ENCODE assay signal across 1 cellular context in the genomic region with DNA sequence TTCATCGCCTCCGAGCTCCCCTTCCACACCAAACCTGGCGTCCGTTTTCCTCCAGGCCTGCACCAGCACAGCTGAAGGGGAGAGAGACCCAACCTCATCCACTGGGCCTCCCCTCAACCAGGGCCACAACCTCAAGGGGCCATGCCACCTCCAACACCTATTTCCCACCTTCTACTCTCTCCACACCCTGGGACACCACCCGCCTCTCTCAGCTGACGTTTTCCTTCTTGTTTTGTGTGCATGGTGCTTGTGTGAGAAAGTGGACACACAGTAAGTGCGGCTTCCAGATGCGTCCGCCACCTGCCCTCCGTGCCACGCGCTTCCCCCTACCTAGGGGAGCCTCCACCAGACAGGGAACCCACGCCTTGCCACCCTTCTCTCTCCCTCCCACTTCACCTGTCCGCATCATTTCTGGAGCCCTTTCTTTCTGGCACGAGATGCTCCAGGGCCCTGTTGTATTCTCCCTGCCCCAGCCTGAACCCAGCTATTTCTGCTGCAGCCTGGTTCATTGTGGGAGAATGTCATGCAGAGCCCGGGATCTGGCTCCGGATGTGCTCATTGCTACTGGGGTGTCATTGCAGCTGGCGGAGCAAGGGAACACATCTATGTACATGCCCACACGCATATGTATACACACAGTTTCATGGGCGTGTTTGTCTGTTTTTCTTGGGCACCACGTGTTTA.
TF ChIP-seq lines count a peak whose summit lies in the region.

No MANE protein-coding gene starts in this region.

TF ChIP-seq in K562, 482 proteins besides CTCF, POLR2A, EP300 and RAD21 (continues in another document):
- TF ChIP-seq POLR3G (IDR thresholded peaks at IDR 0.05; ENCODE audit: extremely low read depth, insufficient read length, insufficient replicate concordance) (no peak), ZNF143 (CRISPR knock-in tag; IDR thresholded peaks at IDR 0.05) (no peak), ARHGAP35 (IDR thresholded peaks at IDR 0.05; ENCODE audit: partially characterized antibody) (peak; percentile 66), CBFA2T3 (IDR thresholded peaks at IDR 0.05) (no peak), PPARD (CRISPR knock-in tag; IDR thresholded peaks at IDR 0.05) (no peak), KLF10 (CRISPR knock-in tag; IDR thresholded peaks at IDR 0.05) (no peak), RUNX1 (IDR thresholded peaks at IDR 0.05; ENCODE audit: low read depth) (no peak), OTX1 (CRISPR knock-in tag; IDR thresholded peaks at IDR 0.05) (peak; percentile 72; the same call in 1 of the 2 replicates), E2F3 (CRISPR knock-in tag; IDR thresholded peaks at IDR 0.05) (0 out of 2 replicates have a peak, but pooled peaks have one; percentile 19), ZNF707 (CRISPR knock-in tag; conservative IDR thresholded peaks at IDR 0.05) (0 out of 2 replicates have a peak, but pooled peaks have one; percentile 34), NR2C1 (IDR thresholded peaks at IDR 0.05) (no peak), NR2C1 (tag; IDR thresholded peaks at IDR 0.05) (no peak), BRCA1 (IDR thresholded peaks at IDR 0.05) (no peak), BRCA1 (CRISPR knock-in tag; IDR thresholded peaks at IDR 0.05) (no peak), ZNF764 (CRISPR knock-in tag; IDR thresholded peaks at IDR 0.05; ENCODE audit: low read depth) (no peak), HDGF (IDR thresholded peaks at IDR 0.05) (0 out of 2 replicates have a peak, but pooled peaks have one; percentile 33), NFIX (CRISPR knock-in tag; IDR thresholded peaks at IDR 0.05; ENCODE audit: low read depth) (no peak), FOXA3 (CRISPR knock-in tag; conservative IDR thresholded peaks at IDR 0.05 in 1 of 2, IDR thresholded peaks at IDR 0.05 in 1 of 2) (peak in 1 of 2 experiments; percentile 64; a peak in 1 of 4 replicates), NCOA2 (IDR thresholded peaks at IDR 0.05; ENCODE audit: partially characterized antibody in 2 of 2) (no peak), NR2C2 (CRISPR knock-in tag; IDR thresholded peaks at IDR 0.05) (peak; percentile 20; the same call in 1 of the 2 replicates), NR2C2 (tag; IDR thresholded peaks at IDR 0.05) (no peak), ERF (CRISPR knock-in tag; IDR thresholded peaks at IDR 0.05) (0 out of 2 replicates have a peak, but pooled peaks have one; percentile 28), ZNF133 (CRISPR knock-in tag; IDR thresholded peaks at IDR 0.05) (no peak), NUFIP1 (IDR thresholded peaks at IDR 0.05; ENCODE audit: partially characterized antibody) (no peak), ZNF347 (CRISPR knock-in tag; IDR thresholded peaks at IDR 0.05; ENCODE audit: low read depth) (no peak), TCF3 (CRISPR knock-in tag; IDR thresholded peaks at IDR 0.05) (no peak), LARP7 (IDR thresholded peaks at IDR 0.05) (peak; percentile 35; the same call in 1 of the 2 replicates), NFRKB (IDR thresholded peaks at IDR 0.05; ENCODE audit: low read depth) (no peak)
- TF ChIP-seq, protein P1, sequence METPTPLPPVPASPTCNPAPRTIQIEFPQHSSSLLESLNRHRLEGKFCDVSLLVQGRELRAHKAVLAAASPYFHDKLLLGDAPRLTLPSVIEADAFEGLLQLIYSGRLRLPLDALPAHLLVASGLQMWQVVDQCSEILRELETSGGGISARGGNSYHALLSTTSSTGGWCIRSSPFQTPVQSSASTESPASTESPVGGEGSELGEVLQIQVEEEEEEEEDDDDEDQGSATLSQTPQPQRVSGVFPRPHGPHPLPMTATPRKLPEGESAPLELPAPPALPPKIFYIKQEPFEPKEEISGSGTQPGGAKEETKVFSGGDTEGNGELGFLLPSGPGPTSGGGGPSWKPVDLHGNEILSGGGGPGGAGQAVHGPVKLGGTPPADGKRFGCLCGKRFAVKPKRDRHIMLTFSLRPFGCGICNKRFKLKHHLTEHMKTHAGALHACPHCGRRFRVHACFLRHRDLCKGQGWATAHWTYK (CRISPR knock-in tag; IDR thresholded peaks at IDR 0.05) = 0 out of 2 replicates have a peak, but pooled peaks have one; percentile 8
- TF ChIP-seq, protein P2, sequence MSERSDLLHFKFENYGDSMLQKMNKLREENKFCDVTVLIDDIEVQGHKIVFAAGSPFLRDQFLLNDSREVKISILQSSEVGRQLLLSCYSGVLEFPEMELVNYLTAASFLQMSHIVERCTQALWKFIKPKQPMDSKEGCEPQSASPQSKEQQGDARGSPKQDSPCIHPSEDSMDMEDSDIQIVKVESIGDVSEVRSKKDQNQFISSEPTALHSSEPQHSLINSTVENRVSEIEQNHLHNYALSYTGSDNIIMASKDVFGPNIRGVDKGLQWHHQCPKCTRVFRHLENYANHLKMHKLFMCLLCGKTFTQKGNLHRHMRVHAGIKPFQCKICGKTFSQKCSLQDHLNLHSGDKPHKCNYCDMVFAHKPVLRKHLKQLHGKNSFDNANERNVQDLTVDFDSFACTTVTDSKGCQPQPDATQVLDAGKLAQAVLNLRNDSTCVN (CRISPR knock-in tag; IDR thresholded peaks at IDR 0.05) = peak; percentile 74; the same call in 1 of the 2 replicates
- TF ChIP-seq, protein P3, sequence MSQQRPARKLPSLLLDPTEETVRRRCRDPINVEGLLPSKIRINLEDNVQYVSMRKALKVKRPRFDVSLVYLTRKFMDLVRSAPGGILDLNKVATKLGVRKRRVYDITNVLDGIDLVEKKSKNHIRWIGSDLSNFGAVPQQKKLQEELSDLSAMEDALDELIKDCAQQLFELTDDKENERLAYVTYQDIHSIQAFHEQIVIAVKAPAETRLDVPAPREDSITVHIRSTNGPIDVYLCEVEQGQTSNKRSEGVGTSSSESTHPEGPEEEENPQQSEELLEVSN (IDR thresholded peaks at IDR 0.05; ENCODE audit: borderline replicate concordance in 1 of 2, extremely low read depth in 1 of 2, insufficient read depth in 1 of 2, insufficient read length in 1 of 2, low read depth in 1 of 2, low read length in 1 of 2, poor library complexity in 1 of 2, severe bottlenecking in 1 of 2) = peak in 1 of 2 experiments; percentile 5
- TF ChIP-seq, protein P4, sequence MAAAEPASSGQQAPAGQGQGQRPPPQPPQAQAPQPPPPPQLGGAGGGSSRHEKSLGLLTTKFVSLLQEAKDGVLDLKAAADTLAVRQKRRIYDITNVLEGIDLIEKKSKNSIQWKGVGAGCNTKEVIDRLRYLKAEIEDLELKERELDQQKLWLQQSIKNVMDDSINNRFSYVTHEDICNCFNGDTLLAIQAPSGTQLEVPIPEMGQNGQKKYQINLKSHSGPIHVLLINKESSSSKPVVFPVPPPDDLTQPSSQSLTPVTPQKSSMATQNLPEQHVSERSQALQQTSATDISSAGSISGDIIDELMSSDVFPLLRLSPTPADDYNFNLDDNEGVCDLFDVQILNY (CRISPR knock-in tag; IDR thresholded peaks at IDR 0.05) = 0 out of 2 replicates have a peak, but pooled peaks have one; percentile 36
- TF ChIP-seq, protein P5, sequence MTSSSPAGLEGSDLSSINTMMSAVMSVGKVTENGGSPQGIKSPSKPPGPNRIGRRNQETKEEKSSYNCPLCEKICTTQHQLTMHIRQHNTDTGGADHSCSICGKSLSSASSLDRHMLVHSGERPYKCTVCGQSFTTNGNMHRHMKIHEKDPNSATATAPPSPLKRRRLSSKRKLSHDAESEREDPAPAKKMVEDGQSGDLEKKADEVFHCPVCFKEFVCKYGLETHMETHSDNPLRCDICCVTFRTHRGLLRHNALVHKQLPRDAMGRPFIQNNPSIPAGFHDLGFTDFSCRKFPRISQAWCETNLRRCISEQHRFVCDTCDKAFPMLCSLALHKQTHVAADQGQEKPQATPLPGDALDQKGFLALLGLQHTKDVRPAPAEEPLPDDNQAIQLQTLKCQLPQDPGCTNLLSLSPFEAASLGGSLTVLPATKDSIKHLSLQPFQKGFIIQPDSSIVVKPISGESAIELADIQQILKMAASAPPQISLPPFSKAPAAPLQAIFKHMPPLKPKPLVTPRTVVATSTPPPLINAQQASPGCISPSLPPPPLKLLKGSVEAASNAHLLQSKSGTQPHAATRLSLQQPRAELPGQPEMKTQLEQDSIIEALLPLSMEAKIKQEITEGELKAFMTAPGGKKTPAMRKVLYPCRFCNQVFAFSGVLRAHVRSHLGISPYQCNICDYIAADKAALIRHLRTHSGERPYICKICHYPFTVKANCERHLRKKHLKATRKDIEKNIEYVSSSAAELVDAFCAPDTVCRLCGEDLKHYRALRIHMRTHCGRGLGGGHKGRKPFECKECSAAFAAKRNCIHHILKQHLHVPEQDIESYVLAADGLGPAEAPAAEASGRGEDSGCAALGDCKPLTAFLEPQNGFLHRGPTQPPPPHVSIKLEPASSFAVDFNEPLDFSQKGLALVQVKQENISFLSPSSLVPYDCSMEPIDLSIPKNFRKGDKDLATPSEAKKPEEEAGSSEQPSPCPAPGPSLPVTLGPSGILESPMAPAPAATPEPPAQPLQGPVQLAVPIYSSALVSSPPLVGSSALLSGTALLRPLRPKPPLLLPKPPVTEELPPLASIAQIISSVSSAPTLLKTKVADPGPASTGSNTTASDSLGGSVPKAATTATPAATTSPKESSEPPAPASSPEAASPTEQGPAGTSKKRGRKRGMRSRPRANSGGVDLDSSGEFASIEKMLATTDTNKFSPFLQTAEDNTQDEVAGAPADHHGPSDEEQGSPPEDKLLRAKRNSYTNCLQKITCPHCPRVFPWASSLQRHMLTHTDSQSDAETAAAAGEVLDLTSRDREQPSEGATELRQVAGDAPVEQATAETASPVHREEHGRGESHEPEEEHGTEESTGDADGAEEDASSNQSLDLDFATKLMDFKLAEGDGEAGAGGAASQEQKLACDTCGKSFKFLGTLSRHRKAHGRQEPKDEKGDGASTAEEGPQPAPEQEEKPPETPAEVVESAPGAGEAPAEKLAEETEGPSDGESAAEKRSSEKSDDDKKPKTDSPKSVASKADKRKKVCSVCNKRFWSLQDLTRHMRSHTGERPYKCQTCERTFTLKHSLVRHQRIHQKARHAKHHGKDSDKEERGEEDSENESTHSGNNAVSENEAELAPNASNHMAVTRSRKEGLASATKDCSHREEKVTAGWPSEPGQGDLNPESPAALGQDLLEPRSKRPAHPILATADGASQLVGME (CRISPR knock-in tag; IDR thresholded peaks at IDR 0.05) = 0 out of 2 replicates have a peak, but pooled peaks have one; percentile 52
- TF ChIP-seq, protein P6, sequence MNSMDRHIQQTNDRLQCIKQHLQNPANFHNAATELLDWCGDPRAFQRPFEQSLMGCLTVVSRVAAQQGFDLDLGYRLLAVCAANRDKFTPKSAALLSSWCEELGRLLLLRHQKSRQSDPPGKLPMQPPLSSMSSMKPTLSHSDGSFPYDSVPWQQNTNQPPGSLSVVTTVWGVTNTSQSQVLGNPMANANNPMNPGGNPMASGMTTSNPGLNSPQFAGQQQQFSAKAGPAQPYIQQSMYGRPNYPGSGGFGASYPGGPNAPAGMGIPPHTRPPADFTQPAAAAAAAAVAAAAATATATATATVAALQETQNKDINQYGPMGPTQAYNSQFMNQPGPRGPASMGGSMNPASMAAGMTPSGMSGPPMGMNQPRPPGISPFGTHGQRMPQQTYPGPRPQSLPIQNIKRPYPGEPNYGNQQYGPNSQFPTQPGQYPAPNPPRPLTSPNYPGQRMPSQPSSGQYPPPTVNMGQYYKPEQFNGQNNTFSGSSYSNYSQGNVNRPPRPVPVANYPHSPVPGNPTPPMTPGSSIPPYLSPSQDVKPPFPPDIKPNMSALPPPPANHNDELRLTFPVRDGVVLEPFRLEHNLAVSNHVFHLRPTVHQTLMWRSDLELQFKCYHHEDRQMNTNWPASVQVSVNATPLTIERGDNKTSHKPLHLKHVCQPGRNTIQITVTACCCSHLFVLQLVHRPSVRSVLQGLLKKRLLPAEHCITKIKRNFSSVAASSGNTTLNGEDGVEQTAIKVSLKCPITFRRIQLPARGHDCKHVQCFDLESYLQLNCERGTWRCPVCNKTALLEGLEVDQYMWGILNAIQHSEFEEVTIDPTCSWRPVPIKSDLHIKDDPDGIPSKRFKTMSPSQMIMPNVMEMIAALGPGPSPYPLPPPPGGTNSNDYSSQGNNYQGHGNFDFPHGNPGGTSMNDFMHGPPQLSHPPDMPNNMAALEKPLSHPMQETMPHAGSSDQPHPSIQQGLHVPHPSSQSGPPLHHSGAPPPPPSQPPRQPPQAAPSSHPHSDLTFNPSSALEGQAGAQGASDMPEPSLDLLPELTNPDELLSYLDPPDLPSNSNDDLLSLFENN (IDR thresholded peaks at IDR 0.05; ENCODE audit: low read depth in 2 of 2, low read length in 2 of 2) = no peak
- TF ChIP-seq, protein P7, sequence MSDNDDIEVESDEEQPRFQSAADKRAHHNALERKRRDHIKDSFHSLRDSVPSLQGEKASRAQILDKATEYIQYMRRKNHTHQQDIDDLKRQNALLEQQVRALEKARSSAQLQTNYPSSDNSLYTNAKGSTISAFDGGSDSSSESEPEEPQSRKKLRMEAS (CRISPR knock-in tag; IDR thresholded peaks at IDR 0.05) = peak; percentile 4; the same call in 1 of the 2 replicates
- TF ChIP-seq, protein P8, sequence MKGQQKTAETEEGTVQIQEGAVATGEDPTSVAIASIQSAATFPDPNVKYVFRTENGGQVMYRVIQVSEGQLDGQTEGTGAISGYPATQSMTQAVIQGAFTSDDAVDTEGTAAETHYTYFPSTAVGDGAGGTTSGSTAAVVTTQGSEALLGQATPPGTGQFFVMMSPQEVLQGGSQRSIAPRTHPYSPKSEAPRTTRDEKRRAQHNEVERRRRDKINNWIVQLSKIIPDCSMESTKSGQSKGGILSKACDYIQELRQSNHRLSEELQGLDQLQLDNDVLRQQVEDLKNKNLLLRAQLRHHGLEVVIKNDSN (CRISPR knock-in tag; IDR thresholded peaks at IDR 0.05) = 0 out of 2 replicates have a peak, but pooled peaks have one; percentile 14
- TF ChIP-seq, protein P9, sequence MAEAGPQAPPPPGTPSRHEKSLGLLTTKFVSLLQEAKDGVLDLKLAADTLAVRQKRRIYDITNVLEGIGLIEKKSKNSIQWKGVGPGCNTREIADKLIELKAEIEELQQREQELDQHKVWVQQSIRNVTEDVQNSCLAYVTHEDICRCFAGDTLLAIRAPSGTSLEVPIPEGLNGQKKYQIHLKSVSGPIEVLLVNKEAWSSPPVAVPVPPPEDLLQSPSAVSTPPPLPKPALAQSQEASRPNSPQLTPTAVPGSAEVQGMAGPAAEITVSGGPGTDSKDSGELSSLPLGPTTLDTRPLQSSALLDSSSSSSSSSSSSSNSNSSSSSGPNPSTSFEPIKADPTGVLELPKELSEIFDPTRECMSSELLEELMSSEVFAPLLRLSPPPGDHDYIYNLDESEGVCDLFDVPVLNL (CRISPR knock-in tag; IDR thresholded peaks at IDR 0.05; ENCODE audit: low read depth) = 0 out of 2 replicates have a peak, but pooled peaks have one; percentile 46
- TF ChIP-seq, protein P10, sequence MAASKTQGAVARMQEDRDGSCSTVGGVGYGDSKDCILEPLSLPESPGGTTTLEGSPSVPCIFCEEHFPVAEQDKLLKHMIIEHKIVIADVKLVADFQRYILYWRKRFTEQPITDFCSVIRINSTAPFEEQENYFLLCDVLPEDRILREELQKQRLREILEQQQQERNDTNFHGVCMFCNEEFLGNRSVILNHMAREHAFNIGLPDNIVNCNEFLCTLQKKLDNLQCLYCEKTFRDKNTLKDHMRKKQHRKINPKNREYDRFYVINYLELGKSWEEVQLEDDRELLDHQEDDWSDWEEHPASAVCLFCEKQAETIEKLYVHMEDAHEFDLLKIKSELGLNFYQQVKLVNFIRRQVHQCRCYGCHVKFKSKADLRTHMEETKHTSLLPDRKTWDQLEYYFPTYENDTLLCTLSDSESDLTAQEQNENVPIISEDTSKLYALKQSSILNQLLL (CRISPR knock-in tag; IDR thresholded peaks at IDR 0.05; ENCODE audit: borderline replicate concordance) = 0 out of 2 replicates have a peak, but pooled peaks have one; percentile 44
